In the genomic region with DNA sequence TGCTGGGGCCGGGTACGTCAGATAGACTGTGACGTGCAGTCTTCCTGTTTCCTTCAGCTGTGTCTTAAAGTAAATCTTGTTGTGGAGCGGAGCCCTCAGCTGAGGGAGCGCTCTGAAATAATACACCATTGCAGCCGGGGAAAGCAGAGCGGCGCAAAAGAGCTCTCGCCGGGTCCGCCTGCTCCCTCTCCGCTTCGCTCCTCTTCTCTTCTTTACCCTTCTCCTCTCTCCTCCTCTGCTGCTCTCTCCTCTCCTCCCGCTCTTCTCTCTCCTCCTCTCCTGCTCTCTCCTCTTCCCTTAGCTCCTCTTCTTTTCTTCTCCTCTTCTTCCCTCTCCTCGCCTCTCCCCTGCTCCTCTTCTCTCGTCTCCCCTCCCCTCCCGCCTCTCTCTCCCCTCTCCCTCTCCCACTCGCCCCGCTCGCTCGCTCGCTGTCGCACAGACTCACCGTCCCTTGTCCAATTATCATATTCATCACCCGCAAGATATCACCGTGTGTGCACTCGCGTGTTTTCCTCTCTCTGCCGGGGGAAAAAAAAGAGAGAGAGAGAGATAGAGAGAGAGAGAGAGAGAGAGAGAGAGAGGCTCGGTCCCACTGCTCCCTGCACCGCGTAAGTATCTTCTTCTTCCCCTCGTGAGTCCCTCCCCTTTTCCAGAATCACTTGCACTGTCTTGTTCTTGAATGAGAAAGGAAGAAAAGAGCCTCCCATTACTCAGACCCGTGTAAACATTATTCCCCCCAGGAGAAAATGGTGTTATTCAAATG, we compare ENCODE assay signal across 8 cellular contexts. TPM values are rescaled to one million over a fixed set of nuclear protein-coding genes. Genes with fewer than 3 reads are reported as not detected.
DNase-seq lines count a peak whose midpoint lies in the region; ATAC-seq and TF ChIP-seq lines count a peak whose summit lies in the region.

A gene with protein sequence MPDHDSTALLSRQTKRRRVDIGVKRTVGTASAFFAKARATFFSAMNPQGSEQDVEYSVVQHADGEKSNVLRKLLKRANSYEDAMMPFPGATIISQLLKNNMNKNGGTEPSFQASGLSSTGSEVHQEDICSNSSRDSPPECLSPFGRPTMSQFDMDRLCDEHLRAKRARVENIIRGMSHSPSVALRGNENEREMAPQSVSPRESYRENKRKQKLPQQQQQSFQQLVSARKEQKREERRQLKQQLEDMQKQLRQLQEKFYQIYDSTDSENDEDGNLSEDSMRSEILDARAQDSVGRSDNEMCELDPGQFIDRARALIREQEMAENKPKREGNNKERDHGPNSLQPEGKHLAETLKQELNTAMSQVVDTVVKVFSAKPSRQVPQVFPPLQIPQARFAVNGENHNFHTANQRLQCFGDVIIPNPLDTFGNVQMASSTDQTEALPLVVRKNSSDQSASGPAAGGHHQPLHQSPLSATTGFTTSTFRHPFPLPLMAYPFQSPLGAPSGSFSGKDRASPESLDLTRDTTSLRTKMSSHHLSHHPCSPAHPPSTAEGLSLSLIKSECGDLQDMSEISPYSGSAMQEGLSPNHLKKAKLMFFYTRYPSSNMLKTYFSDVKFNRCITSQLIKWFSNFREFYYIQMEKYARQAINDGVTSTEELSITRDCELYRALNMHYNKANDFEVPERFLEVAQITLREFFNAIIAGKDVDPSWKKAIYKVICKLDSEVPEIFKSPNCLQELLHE (plus strand): TSS at position 98 of the 763 bp plus-strand sequence. CDS start 8,563 bp downstream, outside the sequence.

- no TSS peak for BruUV-seq in Calu3 (replicated peaks; lab: Mats Ljungman, UMichigan)

- peak within 1 kb of the TSS; percentile 91 for H3K27ac Mint-ChIP-seq in Calu3 (ENCODE audit: unreplicated experiment)
- peak within 1 kb of the TSS; percentile 99 for H3K27ac Mint-ChIP-seq in glutamatergic neuron (ENCODE audit: unreplicated experiment)

- H3K4me3 ChIP-seq in HUES48 (ENCODE audit: low read depth, low read length) (peak within 1 kb of the TSS; percentile 71), NT2/D1 (ENCODE audit: insufficient read length, low read depth) (peak within 1 kb of the TSS; percentile 61), adrenal gland (peak within 1 kb of the TSS; percentile 56 to 92 (median 86)), neuron (ENCODE audit: low read length) (peak within 1 kb of the TSS; percentile 86), vagina (peak within 1 kb of the TSS; percentile 52 to 53)

- peaks cover 82% of the 10 kb centered on the region for H3K27me3 ChIP-seq in HUES48 (ENCODE audit: control insufficient read depth, insufficient read depth, low read length)
- H3K27me3 ChIP-seq in NT2/D1 (ENCODE audit: insufficient read depth, insufficient read length) = peaks cover 78% of the 10 kb centered on the region
- peaks cover 3% of the 10 kb centered on the region for H3K27me3 ChIP-seq in adrenal gland
- peaks cover 40% of the 10 kb centered on the region for H3K27me3 ChIP-seq in neuron (ENCODE audit: insufficient read depth, low read length)
- peaks cover 16% of the 10 kb centered on the region for H3K27me3 ChIP-seq in vagina

- H3K4me1 Mint-ChIP-seq in Calu3 (ENCODE audit: low read depth, unreplicated experiment) (peaks cover 14% of the 10 kb centered on the region), glutamatergic neuron (ENCODE audit: low read depth, unreplicated experiment) (peaks cover 59% of the 10 kb centered on the region)

- H3K27ac ChIP-seq in HUES48 (ENCODE audit: low read depth, low read length) (peak within 1 kb of the TSS; percentile 69), adrenal gland (peak within 1 kb of the TSS; percentile 74 to 94 (median 87)), vagina (peak within 1 kb of the TSS; percentile 70)

- peak within 1 kb of the TSS; percentile 92 for H2AFZ ChIP-seq in neuron (ENCODE audit: low read depth, low read length)

- DNase-seq in Calu3 (peak; percentile 67), NT2/D1 (ENCODE audit: low read depth, low spot score) (peak; percentile 87), adrenal gland (peak; percentile 88 to 96 (median 91)), glutamatergic neuron (peak; percentile 84), vagina (ENCODE audit: extremely low spot score in 2 of 2) (no peak)

- H3K36me3 ChIP-seq in HUES48 (ENCODE audit: control insufficient read depth, insufficient read depth, low read length) (no peaks in the 10 kb centered on the region), NT2/D1 (ENCODE audit: insufficient read depth, insufficient read length, low read length) (no peaks in the 10 kb centered on the region), adrenal gland (replicated peaks in 1 of 2) (no peaks in the 10 kb centered on the region), neuron (ENCODE audit: insufficient read depth, low read length) (no peaks in the 10 kb centered on the region), vagina (no peaks in the 10 kb centered on the region)

- peaks cover 20% of the 10 kb centered on the region for H3K36me3 Mint-ChIP-seq in Calu3 (ENCODE audit: insufficient read depth, unreplicated experiment)
- no peaks in the 10 kb centered on the region for H3K36me3 Mint-ChIP-seq in glutamatergic neuron (ENCODE audit: unreplicated experiment)

- TF ChIP-seq POLR2A in adrenal gland (IDR thresholded peaks at IDR 0.05) (peak; percentile 73 to 97), vagina (IDR thresholded peaks at IDR 0.05) (peak in 1 of 2 donors; percentile 51)

- H3K9me3 ChIP-seq in HUES48 (ENCODE audit: control insufficient read depth, insufficient read depth, low read length) = no peaks in the 10 kb centered on the region
- H3K9me3 ChIP-seq in NT2/D1 (ENCODE audit: insufficient read depth, low read length) = no peaks in the 10 kb centered on the region
- H3K9me3 ChIP-seq in adrenal gland (replicated peaks in 1 of 3) = no peaks in the 10 kb centered on the region
- no peaks in the 10 kb centered on the region for H3K9me3 ChIP-seq in neuron (ENCODE audit: low read length)
- no peaks in the 10 kb centered on the region for H3K9me3 ChIP-seq in vagina

- peaks cover 3% of the 10 kb centered on the region for H3K9me3 Mint-ChIP-seq in Calu3 (ENCODE audit: low read depth, unreplicated experiment)
- H3K9me3 Mint-ChIP-seq in glutamatergic neuron (ENCODE audit: unreplicated experiment) = peaks cover 29% of the 10 kb centered on the region

- CTCF ChIA-PET in Calu3 (lab: Charles Lee) = interaction anchor here (0.5 to 1.3 kb wide), 6 partner anchors 17 to 1515 kb away, joined by 3 to 8 read pairs (median 4); no protein-coding TSS in a partner anchor

- intact Hi-C loops in Calu3 (cut with micrococcal nuclease; ENCODE audit: unreplicated experiment) (loop anchor here (2.0 kb wide), 1 partner anchor 135 kb away; no protein-coding TSS in a partner anchor), adrenal gland (cut with DNase I) (loop anchor here in 1 of 2 donors (10.0 kb wide), 1 partner anchor 127 kb away; no protein-coding TSS in a partner anchor), vagina (cut with DNase I) (no loop called here)

- H3K27me3 Mint-ChIP-seq in Calu3 (ENCODE audit: unreplicated experiment) (peaks cover 84% of the 10 kb centered on the region), glutamatergic neuron (ENCODE audit: unreplicated experiment) (peaks cover 25% of the 10 kb centered on the region)

- H3K9ac ChIP-seq in HUES48 (ENCODE audit: low read depth, low read length) (no peak within 1 kb of the TSS), NT2/D1 (ENCODE audit: insufficient read length, low read depth) (peak within 1 kb of the TSS; percentile 63)

- H3K4me3 Mint-ChIP-seq in Calu3 (ENCODE audit: low read depth, unreplicated experiment) = peak within 1 kb of the TSS; percentile 86
- H3K4me3 Mint-ChIP-seq in glutamatergic neuron (ENCODE audit: unreplicated experiment) = peak within 1 kb of the TSS; percentile 100

- no peak for TF ChIP-seq CTCF in Calu3 (IDR thresholded peaks at IDR 0.05; ENCODE audit: unreplicated experiment)
- peak in 2 of 6 experiments; percentile 11 to 25 for TF ChIP-seq CTCF in adrenal gland (IDR thresholded peaks at IDR 0.05)
- no peak for TF ChIP-seq CTCF in glutamatergic neuron (IDR thresholded peaks at IDR 0.05; ENCODE audit: partially characterized antibody, unreplicated experiment)
- peak in 1 of 3 experiments; percentile 35 for TF ChIP-seq CTCF in vagina (IDR thresholded peaks at IDR 0.05)

- ATAC-seq in GM21423 (IDR thresholded peaks at IDR 0.05; ENCODE audit: unreplicated experiment) = peak; percentile 77

- 0 to 2% (median 1%) methylated on average over 34 of the region's 34 CpGs for WGBS in adrenal gland, 4 donors

- H3K4me1 ChIP-seq in HUES48 (ENCODE audit: control insufficient read depth, insufficient read depth, low read length) (peaks cover 54% of the 10 kb centered on the region), NT2/D1 (ENCODE audit: insufficient read depth, insufficient read length) (peaks cover 11% of the 10 kb centered on the region), adrenal gland (replicated peaks in 1 of 2) (peaks cover 7 to 19% of the 10 kb centered on the region in 2 donors), neuron (ENCODE audit: insufficient read depth, low read length) (peaks cover 49% of the 10 kb centered on the region), vagina (peaks cover 42% of the 10 kb centered on the region)

RNA-seq across cellular contexts. Expression of the gene that starts here (rescaled TPM):
- 0.29 and 0.40 TPM in 2 replicates for total RNA-seq in Calu3 (2022)
- total RNA-seq in adrenal gland = 10 to 100 TPM; 16.1 to 91.7 (median 34.5) TPM
- polyA plus RNA-seq in adrenal gland = 10 to 100 TPM in 1 of 3 donors, 1 to 10 TPM in 2; 2.6 to 13.5 (median 6.8) TPM
- total RNA-seq in glutamatergic neuron (ENCODE audit: unreplicated experiment) = 68.4 TPM
- total RNA-seq in vagina = 4.7 TPM

Comparison
In these comparisons a context has a peak if more than half of its experiments do, and no peak if none do; other contexts are left out.
1. Peak in DNase-seq in Calu3; RNA of the gene not detected or under 1 TPM.
2. DNase-seq: peak in NT2/D1 (single experiment), adrenal gland (7 of 7) and glutamatergic neuron (single experiment); none in vagina (0 of 2).
3. Peak in every context shown above with its lines, with median percentiles within 50 percentile points of each other: H3K27ac ChIP-seq and H3K4me3 ChIP-seq.